8 cellular contexts compared by ENCODE assay signal in genomic region chr2:23940262-23940975, GRCh38. TPM values are rescaled to one million over a fixed set of nuclear protein-coding genes. Genes with fewer than 3 reads are reported as not detected.
DNase-seq lines count a peak whose midpoint lies in the region.

TSS of gene UBXN2A (plus strand) at chr2:23940463. CDS start at chr2:23958315, 17,852 bp downstream.

- peaks cover 27% of the 10 kb centered on the region for H3K27me3 Mint-ChIP-seq in activated naive CD4-positive, alpha-beta T cell treated with anti-CD3 and anti-CD28 coated beads, Interleukin-2, amount 10 ng/mL, durations not matched to agents 7 days and 5 days

- CTCF ChIA-PET in activated naive CD4-positive, alpha-beta T cell treated with anti-CD3 and anti-CD28 coated beads, Interleukin-2, amount 10 ng/mL, durations not matched to agents 7 days and 5 days (lab: Charles Lee) = interaction anchor here (1.4 to 3.1 kb wide), 3 partner anchors 12 to 143 kb away, joined by 4 to 29 read pairs (median 5); partner anchors contain the start of genes ATAD2B and TP53I3

- H3K36me3 Mint-ChIP-seq in activated naive CD4-positive, alpha-beta T cell treated with anti-CD3 and anti-CD28 coated beads, Interleukin-2, amount 10 ng/mL, durations not matched to agents 7 days and 5 days = peaks cover 13% of the 10 kb centered on the region

- H3K27ac Mint-ChIP-seq in activated naive CD4-positive, alpha-beta T cell treated with anti-CD3 and anti-CD28 coated beads, Interleukin-2, amount 10 ng/mL, durations not matched to agents 7 days and 5 days = peak within 1 kb of the TSS; percentile 92

- no peaks in the 10 kb centered on the region for H3K9me3 Mint-ChIP-seq in activated naive CD4-positive, alpha-beta T cell treated with anti-CD3 and anti-CD28 coated beads, Interleukin-2, amount 10 ng/mL, durations not matched to agents 7 days and 5 days

- in situ Hi-C loops in G401 (cut with HindIII; ENCODE audit: low sequenced_read_pairs) = no loop called here

- H3K4me3 Mint-ChIP-seq in activated naive CD4-positive, alpha-beta T cell treated with anti-CD3 and anti-CD28 coated beads, Interleukin-2, amount 10 ng/mL, durations not matched to agents 7 days and 5 days = peak within 1 kb of the TSS; percentile 92

- H3K27ac ChIP-seq in temporal lobe (ENCODE audit: low read depth, low read length) = no peak within 1 kb of the TSS

- DNase-seq in G401 (ENCODE audit: low spot score) = peak; percentile 80
- peak; percentile 45 for DNase-seq in GOT3 (lab: John Stamatoyannopoulos, UW)
- peak; percentile 58 for DNase-seq in Kasumi-1 (lab: John Stamatoyannopoulos, UW)
- DNase-seq in SK-N-DZ (ENCODE audit: low spot score) = peak; percentile 71
- peak; percentile 76 for DNase-seq in activated naive CD4-positive, alpha-beta T cell treated with anti-CD3 and anti-CD28 coated beads, Interleukin-2, amount 10 ng/mL, durations not matched to agents 7 days and 5 days
- peak; percentile 79 for DNase-seq in globus pallidus (ENCODE audit: low spot score)
- DNase-seq in occipital lobe (lab: John Stamatoyannopoulos, UW) = peak; percentile 60

- H3K4me1 Mint-ChIP-seq in activated naive CD4-positive, alpha-beta T cell treated with anti-CD3 and anti-CD28 coated beads, Interleukin-2, amount 10 ng/mL, durations not matched to agents 7 days and 5 days = peaks cover 27% of the 10 kb centered on the region

RNA-seq across cellular contexts. Expression of gene UBXN2A, which starts in this region (rescaled TPM):
- 13.3 and 29.5 TPM in 2 replicates for total RNA-seq in G401 (2014; rRNA removed; shearing (Covaris generic))
- polyA plus RNA-seq in SK-N-DZ (2014; cell fraction: cytosol; rRNA removed) = 10.1 and 11.7 TPM in 2 replicates
- polyA plus RNA-seq in SK-N-DZ (2014; cell fraction: nucleus; rRNA removed) = 2.0 and 3.6 TPM in 2 replicates
- total RNA-seq in occipital lobe = 53.5 TPM
- total RNA-seq in temporal lobe = 32.9 TPM
